In genomic region chr14:81164167-81164774, GRCh38 we compare ENCODE assay signal across 8 cellular contexts. TPM values are rescaled to one million over a fixed set of nuclear protein-coding genes. Genes with fewer than 3 reads are reported as not detected.
A peak's percentile ranks its signal among the peaks of the same experiment; 100 is the strongest.
DNase-seq lines count a peak whose midpoint lies in the region; ATAC-seq, FAIRE-seq and TF ChIP-seq lines count a peak whose summit lies in the region.

No MANE protein-coding gene starts in this region.

- H3K27ac Mint-ChIP-seq in WTC11, result no peak overlapping the region
- H3K27ac Mint-ChIP-seq in endothelial cell (ENCODE audit: unreplicated experiment), result no peak overlapping the region
- no peak overlapping the region for H3K27ac Mint-ChIP-seq in naive thymus-derived CD8-positive, alpha-beta T cell

- no peaks in the 10 kb centered on the region; the same call in 1 of the 2 replicates for H3K27me3 Mint-ChIP-seq in WTC11 (ENCODE audit: low read depth)
- H3K27me3 Mint-ChIP-seq in endothelial cell (ENCODE audit: unreplicated experiment), result peaks cover 3% of the 10 kb centered on the region
- H3K27me3 Mint-ChIP-seq in naive thymus-derived CD8-positive, alpha-beta T cell, result no peaks in the 10 kb centered on the region

- CTCF ChIA-PET in WTC11 (lab: Charles Lee), result interaction anchor here (0.5 to 3.2 kb wide), 17 partner anchors 9 to 961 kb away, joined by 3 to 20 read pairs (median 4); partner anchors contain the start of gene TSHR

- H3K36me3 Mint-ChIP-seq in WTC11, result peaks cover 2% of the 10 kb centered on the region; the same call in 1 of the 2 replicates
- H3K36me3 Mint-ChIP-seq in endothelial cell (ENCODE audit: low read depth, unreplicated experiment), result no peaks in the 10 kb centered on the region
- H3K36me3 Mint-ChIP-seq in naive thymus-derived CD8-positive, alpha-beta T cell, result peaks cover 0 to 4% (median 0%) of the 10 kb centered on the region in 3 donors

- no peaks in the 10 kb centered on the region for H3K27me3 ChIP-seq in upper lobe of left lung

- H3K4me1 ChIP-seq in upper lobe of left lung, result peaks cover 2 to 12% (median 5%) of the 10 kb centered on the region in 4 donors

- H3K27ac ChIP-seq in upper lobe of left lung, result no peak overlapping the region

- H3K9me3 Mint-ChIP-seq in WTC11 (peaks cover 4% of the 10 kb centered on the region), endothelial cell (ENCODE audit: unreplicated experiment) (no peaks in the 10 kb centered on the region)
- H3K9me3 Mint-ChIP-seq in naive thymus-derived CD8-positive, alpha-beta T cell, result peaks cover 0 to 3% (median 0%) of the 10 kb centered on the region in 9 donors

- no peak for TF ChIP-seq EP300 in upper lobe of left lung (IDR thresholded peaks at IDR 0.05)

- peaks cover 4% of the 10 kb centered on the region for H3K4me1 Mint-ChIP-seq in WTC11
- H3K4me1 Mint-ChIP-seq in endothelial cell (ENCODE audit: unreplicated experiment), result peaks cover 2% of the 10 kb centered on the region
- H3K4me1 Mint-ChIP-seq in naive thymus-derived CD8-positive, alpha-beta T cell, result peaks cover 3 to 13% (median 8%) of the 10 kb centered on the region in 4 donors

- H3K9me3 ChIP-seq in upper lobe of left lung, result no peaks in the 10 kb centered on the region

- H3K4me3 Mint-ChIP-seq in WTC11, result no peak overlapping the region
- H3K4me3 Mint-ChIP-seq in endothelial cell (ENCODE audit: unreplicated experiment), result no peak overlapping the region
- H3K4me3 Mint-ChIP-seq in naive thymus-derived CD8-positive, alpha-beta T cell, result no peak overlapping the region

- TF ChIP-seq CTCF in D721Med (IDR thresholded peaks at IDR 0.05; ENCODE audit: insufficient read depth, missing control alignments) (peak; percentile 66), WTC11 (IDR thresholded peaks at IDR 0.05) (peak; percentile 52; the same call in 1 of the 2 replicates), endothelial cell (IDR thresholded peaks at IDR 0.05; ENCODE audit: unreplicated experiment) (peak; percentile 61), upper lobe of left lung (IDR thresholded peaks at IDR 0.05) (peak; percentile 44 to 81 (median 62))

- FAIRE-seq in D721Med (lab: Jason Lieb, UNC), result peak; percentile 72

- no peak overlapping the region for H3K4me3 ChIP-seq in upper lobe of left lung

- WGBS in upper lobe of left lung, 2 donors, result 0 to 8% methylated on average over 1 of the region's 1 CpG

- TF ChIP-seq POLR2A in upper lobe of left lung (IDR thresholded peaks at IDR 0.05), result no peak

- peak; percentile 55 for DNase-seq in D721Med (ENCODE audit: insufficient read length, low spot score)
- peak; percentile 82 for DNase-seq in NCI-H2171 treated with DMSO at 0.1 percent for 48 hours (lab: John Stamatoyannopoulos, UW)
- peak; percentile 84 for DNase-seq in WTC11 (ENCODE audit: low spot score)
- peak; percentile 69 for DNase-seq in endothelial cell (ENCODE audit: low spot score)
- peak in 2 of 10 donors; percentile 16 to 23 for DNase-seq in naive thymus-derived CD8-positive, alpha-beta T cell
- peak in 1 of 2 donors; percentile 82 for DNase-seq in upper lobe of left lung

- POLR2A ChIA-PET in WTC11 (lab: Charles Lee), result no interaction called here
- POLR2A ChIA-PET in naive thymus-derived CD8-positive, alpha-beta T cell (lab: Charles Lee), result no interaction called here

- no peaks in the 10 kb centered on the region for H3K36me3 ChIP-seq in upper lobe of left lung

- ATAC-seq in GM19372 (IDR thresholded peaks at IDR 0.05; ENCODE audit: low read depth, unreplicated experiment), result peak; percentile 87
- ATAC-seq in HG03280 (IDR thresholded peaks at IDR 0.05; ENCODE audit: unreplicated experiment), result peak; percentile 89
- peak; percentile 99 for ATAC-seq in WTC11
- peak; percentile 49 to 60 for ATAC-seq in naive thymus-derived CD8-positive, alpha-beta T cell
- peak; percentile 84 to 89 for ATAC-seq in upper lobe of left lung (ENCODE audit: low FRiP score in 2 of 2)

TF ChIP-seq in WTC11, 78 proteins besides CTCF, POLR2A, EP300 and RAD21:
- no peak for TF ChIP-seq EMX1 (CRISPR knock-in tag; IDR thresholded peaks at IDR 0.05)
- TF ChIP-seq GABPB1 (CRISPR knock-in tag; IDR thresholded peaks at IDR 0.05), result 0 out of 2 replicates have a peak, but pooled peaks have one; percentile 42

RNA-seq across cellular contexts. Expression of gene GTF2A1, which starts 56.5 kb away (rescaled TPM):
- total RNA-seq in WTC11 (2021) (44.3 to 49.0 TPM (median 45.2 TPM) in 3 replicates), endothelial cell (ENCODE audit: unreplicated experiment) (34.6 TPM), upper lobe of left lung (10 to 100 TPM; 17.2 to 31.6 (median 23.7) TPM)
- total RNA-seq in naive thymus-derived CD8-positive, alpha-beta T cell, result 10 to 100 TPM; 30.4 to 32.1 TPM
- polyA plus RNA-seq in naive thymus-derived CD8-positive, alpha-beta T cell, result 1 to 10 TPM; 7.2 to 8.9 (median 8.8) TPM
